ENCODE assay signal across 37 cellular contexts in genomic region chr17:8843344-8843743, GRCh38. TPM values are rescaled to one million over a fixed set of nuclear protein-coding genes. Genes with fewer than 3 reads are reported as not detected.
A peak's percentile ranks its signal among the peaks of the same experiment; 100 is the strongest.
DNase-seq lines count a peak whose midpoint lies in the region; ATAC-seq and TF ChIP-seq lines count a peak whose summit lies in the region.
"Had no signal": no experiment of that assay in that cellular context is flagged by ENCODE, and none has a peak within 500 bp of the region (broad histone marks: within the 10 kb centered on the region; RNA-seq: fewer than 3 reads in every experiment).

No MANE protein-coding gene starts in this region.

- H3K4me3 Mint-ChIP-seq in T-helper 2 cell treated with Interferon-gamma antibody and Interleukin-4, amounts not matched to agents 5 μg/mL and 100 μg/mL, for 36 hours = no peak overlapping the region
- H3K4me3 Mint-ChIP-seq in dendritic cell treated with granulocyte-macrophage colony-stimulating factor and Interleukin-4, amounts not matched to agents 40 ng/mL and 50 ng/mL, for 4 days = no peak overlapping the region
- H3K4me3 Mint-ChIP-seq: CD4-positive, alpha-beta memory T cell; neural crest cell; stimulated activated naive CD8-positive, alpha-beta T cell treated with anti-CD3 and anti-CD28 coated beads, Interleukin-15, Interleukin-2, amounts not matched to agents 100 ng/mL and 50 ng/mL, for 24 hours; T-cell; WTC11 had no signal

- H3K27ac Mint-ChIP-seq in T-helper 2 cell treated with Interferon-gamma antibody and Interleukin-4, amounts not matched to agents 5 μg/mL and 100 μg/mL, for 36 hours = peak overlapping the region; percentile 56
- peak overlapping the region; percentile 24 for H3K27ac Mint-ChIP-seq in dendritic cell treated with granulocyte-macrophage colony-stimulating factor and Interleukin-4, amounts not matched to agents 40 ng/mL and 50 ng/mL, for 4 days
- H3K27ac Mint-ChIP-seq: CD4-positive, alpha-beta memory T cell; stimulated activated naive CD8-positive, alpha-beta T cell treated with anti-CD3 and anti-CD28 coated beads, Interleukin-15, Interleukin-2, amounts not matched to agents 100 ng/mL and 50 ng/mL, for 24 hours; T-cell; WTC11 had no signal

- no peak for TF ChIP-seq CTCF in GM10266 (IDR thresholded peaks at IDR 0.05; ENCODE audit: control insufficient read depth, insufficient read depth, low read depth, missing control alignments)

- H3K4me1 Mint-ChIP-seq in T-helper 2 cell treated with Interferon-gamma antibody and Interleukin-4, amounts not matched to agents 5 μg/mL and 100 μg/mL, for 36 hours (ENCODE audit: low read depth) = peaks cover 2% of the 10 kb centered on the region
- H3K4me1 Mint-ChIP-seq in dendritic cell treated with granulocyte-macrophage colony-stimulating factor and Interleukin-4, amounts not matched to agents 40 ng/mL and 50 ng/mL, for 4 days (ENCODE audit: low read depth) = peaks cover 20% of the 10 kb centered on the region
- H3K4me1 Mint-ChIP-seq: CD4-positive, alpha-beta memory T cell had no signal

- DNase-seq in T-helper 2 cell treated with Interferon-gamma antibody and Interleukin-4, amounts not matched to agents 5 μg/mL and 100 μg/mL, for 36 hours (ENCODE audit: low spot score) = no peak
- no peak for DNase-seq in T-helper 2 cell
- peak; percentile 5 to 41 for DNase-seq in Kasumi-1 (lab: John Stamatoyannopoulos, UW)
- no peak for DNase-seq in sciatic nerve (ENCODE audit: low spot score)
- DNase-seq in substantia nigra (lab: John Stamatoyannopoulos, UW) = no peak
- no peak for DNase-seq in GM10266 (ENCODE audit: extremely low spot score)
- no peak for DNase-seq in erythroblast (lab: John Stamatoyannopoulos, UW)
- DNase-seq: activated gamma-delta T cell treated with Interleukin-2 at 50 U/mL for 16 hours; activated T-cell treated with anti-CD3 and anti-CD28 coated beads, Interleukin-2, amount 50 U/mL, for 48 hours; CD4-positive, alpha-beta memory T cell; central memory CD4-positive, alpha-beta T cell; esophagus squamous epithelium; gastrocnemius medialis; mesenchymal stem cell; MG63; NCI-H146; NCI-H2107; NCI-H446; NCI-H748 treated with DMSO at 0.1 percent for 48 hours; retina; stimulated activated CD4-positive, alpha-beta T cell treated with anti-CD3 and anti-CD28 coated beads, Interleukin-1b, Interleukin-23, amount 100 ng/mL, for 48 hours; T-cell had no signal

- H3K36me3 Mint-ChIP-seq in T-helper 2 cell treated with Interferon-gamma antibody and Interleukin-4, amounts not matched to agents 5 μg/mL and 100 μg/mL, for 36 hours (ENCODE audit: low read depth) = peaks cover 31% of the 10 kb centered on the region
- H3K36me3 Mint-ChIP-seq in dendritic cell treated with granulocyte-macrophage colony-stimulating factor and Interleukin-4, amounts not matched to agents 40 ng/mL and 50 ng/mL, for 4 days (ENCODE audit: low read depth) = peaks cover 75% of the 10 kb centered on the region
- H3K36me3 Mint-ChIP-seq: WTC11 had no signal

- intact Hi-C loops in dendritic cell treated with granulocyte-macrophage colony-stimulating factor and Interleukin-4, amounts not matched to agents 40 ng/mL and 50 ng/mL, for 4 days (cut with micrococcal nuclease) = no loop called here
- intact Hi-C loops in sciatic nerve (cut with DNase I) = no loop called here

- peak; percentile 63 for ATAC-seq in sciatic nerve
- ATAC-seq: gastrocnemius medialis, T-cell, WTC11 had no signal

- H3K9me3 Mint-ChIP-seq in T-helper 2 cell treated with Interferon-gamma antibody and Interleukin-4, amounts not matched to agents 5 μg/mL and 100 μg/mL, for 36 hours = no peaks in the 10 kb centered on the region
- no peaks in the 10 kb centered on the region for H3K9me3 Mint-ChIP-seq in dendritic cell treated with granulocyte-macrophage colony-stimulating factor and Interleukin-4, amounts not matched to agents 40 ng/mL and 50 ng/mL, for 4 days
- H3K9me3 Mint-ChIP-seq: stimulated activated naive CD8-positive, alpha-beta T cell treated with anti-CD3 and anti-CD28 coated beads, Interleukin-15, Interleukin-2, amounts not matched to agents 100 ng/mL and 50 ng/mL, for 24 hours had no signal

- H3K27ac ChIP-seq in substantia nigra (ENCODE audit: low read depth, low read length, poor library complexity, severe bottlenecking) = no peak overlapping the region
- H3K27ac ChIP-seq: esophagus squamous epithelium, gastrocnemius medialis, hepatocyte, parathyroid adenoma, thoracic aorta had no signal

- no peaks in the 10 kb centered on the region for H3K27me3 Mint-ChIP-seq in T-helper 2 cell treated with Interferon-gamma antibody and Interleukin-4, amounts not matched to agents 5 μg/mL and 100 μg/mL, for 36 hours (ENCODE audit: low read depth)
- no peaks in the 10 kb centered on the region for H3K27me3 Mint-ChIP-seq in dendritic cell treated with granulocyte-macrophage colony-stimulating factor and Interleukin-4, amounts not matched to agents 40 ng/mL and 50 ng/mL, for 4 days
- H3K27me3 Mint-ChIP-seq: CD4-positive, alpha-beta memory T cell; stimulated activated naive CD8-positive, alpha-beta T cell treated with anti-CD3 and anti-CD28 coated beads, Interleukin-15, Interleukin-2, amounts not matched to agents 100 ng/mL and 50 ng/mL, for 24 hours; T-cell had no signal

- TF ChIP-seq POLR2A in erythroblast (IDR thresholded peaks at IDR 0.05; ENCODE audit: low read length) = no peak

RNA-seq across cellular contexts. Expression of gene PIK3R6, which starts 24.1 kb away (rescaled TPM):
- total RNA-seq in sciatic nerve = 2.1 TPM
- total RNA-seq: A172, Daoy, dermis microvascular lymphatic vessel endothelial cell, H4, HT1080, neural crest cell, OCI-LY7, smooth muscle cell had no signal

RNA-seq across cellular contexts. Expression of gene MFSD6L, which starts 44.2 kb away (rescaled TPM):
- total RNA-seq in sciatic nerve = not detected
- total RNA-seq: A172; CD4-positive, alpha-beta memory T cell; Daoy; dermis microvascular lymphatic vessel endothelial cell; gastrocnemius medialis; H4; HT1080; neural crest cell; OCI-LY7; SK-MEL-5 had no signal

Comparison
In these comparisons a context has a peak if more than half of its experiments do, and no peak if none do; other contexts are left out.
1. DNase-seq: peak in Kasumi-1 (2 of 2); none in T-helper 2 cell treated with Interferon-gamma antibody and Interleukin-4, amounts not matched to agents 5 μg/mL and 100 μg/mL, for 36 hours (single experiment), T-helper 2 cell (0 of 5), sciatic nerve (single experiment), substantia nigra (0 of 49), GM10266 (single experiment) and erythroblast (0 of 2).